8 cellular contexts compared by ENCODE assay signal in genomic region chr10:38355997-38356926, GRCh38.
DNase-seq lines count a peak whose midpoint lies in the region; ATAC-seq and TF ChIP-seq lines count a peak whose summit lies in the region.
"Not testable (repeated sequence)": the region's sequence is repeated elsewhere in the genome, so short reads cannot be mapped to it uniquely, and the experiment has no call there.

No MANE protein-coding gene starts in this region.

- H4K20me1 ChIP-seq in IMR-90 (ENCODE audit: insufficient read depth, low read length); OCI-LY7 (ENCODE audit: insufficient read depth, low read length): not testable (repeated sequence)

- H2AK5ac ChIP-seq in IMR-90 (ENCODE audit: low read depth, low read length), result not testable (repeated sequence)

- H2AK9ac ChIP-seq in IMR-90 (replicated peaks; ENCODE audit: low read depth, low read length, poor library complexity), result not testable (repeated sequence)

- not testable (repeated sequence) for H3K18ac ChIP-seq in IMR-90 (ENCODE audit: low read depth, low read length)

- POLR2A ChIA-PET in IMR-90 (lab: Charles Lee; ENCODE audit: unreplicated experiment); OCI-LY7 (lab: Charles Lee): not testable (repeated sequence)

- not testable (repeated sequence) for H3K4me1 ChIP-seq in IMR-90 (ENCODE audit: control insufficient read depth, insufficient read depth, low read length); OCI-LY7 (ENCODE audit: insufficient read depth, low read length, poor library complexity, severe bottlenecking); mucosa of stomach (ENCODE audit: control insufficient read depth, insufficient read depth, low read length)

- peak overlapping the region; percentile 82 for H2AFZ ChIP-seq in IMR-90 (replicated peaks; ENCODE audit: low read length, poor library complexity)
- H2AFZ ChIP-seq in OCI-LY7 (ENCODE audit: low read length), result not testable (repeated sequence)

- CTCF ChIA-PET in IMR-90 (lab: Yijun Ruan, JAX); OCI-LY7 (lab: Charles Lee; ENCODE audit: unreplicated experiment): not testable (repeated sequence)

- ATAC-seq in GM21529 (IDR thresholded peaks at IDR 0.05; ENCODE audit: unreplicated experiment), result peak; percentile 99
- ATAC-seq in IMR-90 (ENCODE audit: low read depth), result peak; percentile 100

- H3K9me3 ChIP-seq in IMR-90 (ENCODE audit: control insufficient read depth, insufficient read depth, low read length); OCI-LY7 (ENCODE audit: low read length); mucosa of stomach (ENCODE audit: control insufficient read depth, low read length): not testable (repeated sequence)

- 18% methylated on average over 2 of the region's 56 CpGs; no CpG with 5 or more reads in 1 of the 2 experiments for WGBS in IMR-90 (ENCODE audit: extremely low coverage in 2 of 2, insufficient read length in 1 of 2), 2 experiments

- TF ChIP-seq CTCF in IMR-90 (conservative IDR thresholded peaks at IDR 0.05; ENCODE audit: low read depth, low read length); OCI-LY7 (conservative IDR thresholded peaks at IDR 0.05; ENCODE audit: low read length): not testable (repeated sequence)

- H4K91ac ChIP-seq in IMR-90 (ENCODE audit: insufficient read depth, low read depth, low read length), result not testable (repeated sequence)

- not testable (repeated sequence) for H3K9me1 ChIP-seq in IMR-90 (ENCODE audit: insufficient read depth, low read length)

- H3K79me1 ChIP-seq in IMR-90 (ENCODE audit: low read depth in 1 of 2, low read length in 2 of 2), result not testable (repeated sequence)

- peak overlapping the region; percentile 96; the same call in 1 of the 2 replicates for H4K5ac ChIP-seq in IMR-90 (ENCODE audit: low read depth, low read length)

- H3K9me2 ChIP-seq in OCI-LY7 (ENCODE audit: insufficient read depth, low read length), result not testable (repeated sequence)

- not testable (repeated sequence) for H2BK20ac ChIP-seq in IMR-90 (ENCODE audit: low read depth, low read length)

- not testable (repeated sequence) for H2BK5ac ChIP-seq in IMR-90 (ENCODE audit: low read depth, low read length, poor library complexity, severe bottlenecking)

- not testable (repeated sequence) for H3K23ac ChIP-seq in IMR-90 (ENCODE audit: low read depth, low read length)

- not testable (repeated sequence) for H2BK15ac ChIP-seq in IMR-90 (ENCODE audit: low read depth, low read length)

- not testable (repeated sequence) for TF ChIP-seq RAD21 in IMR-90 (IDR thresholded peaks at IDR 0.05; ENCODE audit: low read length)

- dilution Hi-C loops in IMR-90 (cut with HindIII; ENCODE audit: low sequenced_read_pairs, unreplicated experiment), result not testable (repeated sequence)

- in situ Hi-C loops in IMR-90 (cut with MboI; ENCODE audit: low sequenced_read_pairs), result loop anchor here (25.0 kb wide), 1 partner anchor 369 kb away; the partner anchor contains the start of gene ZNF25

- H3K4me3 ChIP-seq in IMR-90 (ENCODE audit: insufficient read depth, low read depth, low read length) (peak overlapping the region; percentile 97), OCI-LY7 (ENCODE audit: low read depth, low read length, poor library complexity, severe bottlenecking) (peak overlapping the region; percentile 63)
- H3K4me3 ChIP-seq in mucosa of stomach (ENCODE audit: low read length), result not testable (repeated sequence)

- not testable (repeated sequence) for H3K4ac ChIP-seq in IMR-90 (ENCODE audit: low read depth, low read length)

- not testable (repeated sequence) for BruUV-seq in IMR-90 (replicated peaks; lab: Mats Ljungman, UMichigan)
- TSS peak; percentile 82 for BruUV-seq in OCI-LY7 (replicated peaks; lab: Mats Ljungman, UMichigan)

- H3K36me3 ChIP-seq in IMR-90 (ENCODE audit: control insufficient read depth, insufficient read depth, low read length); OCI-LY7 (ENCODE audit: insufficient read depth, low read length); mucosa of stomach (ENCODE audit: control insufficient read depth, insufficient read depth, low read length): not testable (repeated sequence)

- H3K79me2 ChIP-seq in OCI-LY7 (ENCODE audit: insufficient read depth, low read depth, low read length), result not testable (repeated sequence)

- H3K27me3 ChIP-seq in IMR-90 (ENCODE audit: control insufficient read depth, insufficient read depth, low read length); mucosa of stomach (ENCODE audit: control insufficient read depth, insufficient read depth, low read length): not testable (repeated sequence)

- H3K9ac ChIP-seq in IMR-90 (ENCODE audit: low read depth, low read length), result peak overlapping the region; percentile 60; the same call in 1 of the 2 replicates
- H3K9ac ChIP-seq in mucosa of stomach (ENCODE audit: low read length), result peak overlapping the region; percentile 58

- DNase-seq in DMS153 (lab: John Stamatoyannopoulos, UW) (peak; percentile 46), IMR-90 (peak; percentile 44), OCI-LY7 (ENCODE audit: low spot score) (peak; percentile 75), activated T-cell treated with anti-CD3 and anti-CD28 coated beads for 48 hours (ENCODE audit: low read depth) (peak; percentile 65), epithelial cell of prostate (ENCODE audit: low read depth, low spot score) (peak; percentile 8)
- DNase-seq in stimulated activated CD8-positive, alpha-beta memory T cell treated with anti-CD3 and anti-CD28 coated beads, Interleukin-2, amount 100 ng/mL, for 48 hours (ENCODE audit: low read depth in 2 of 2), result peak; percentile 36 to 58

- H3K14ac ChIP-seq in IMR-90 (replicated peaks; ENCODE audit: low read depth, low read length), result not testable (repeated sequence)

- peak overlapping the region; percentile 96 for H3K4me2 ChIP-seq in IMR-90 (ENCODE audit: low read depth, low read length)
- H3K4me2 ChIP-seq in OCI-LY7 (ENCODE audit: low read length), result peak overlapping the region; percentile 60

- TF ChIP-seq POLR2A in IMR-90 (IDR thresholded peaks at IDR 0.05; ENCODE audit: low read depth, low read length), result not testable (repeated sequence)

- intact Hi-C loops in IMR-90 (cut with micrococcal nuclease); OCI-LY7 (cut with micrococcal nuclease; ENCODE audit: unreplicated experiment): not testable (repeated sequence)

- H3K27ac ChIP-seq in IMR-90 (ENCODE audit: insufficient read depth, low read length) (peak overlapping the region; percentile 21; the same call in 1 of the 2 replicates), OCI-LY7 (ENCODE audit: low read depth, low read length, poor library complexity, severe bottlenecking) (peak overlapping the region; percentile 43), epithelial cell of prostate (peak overlapping the region; percentile 43)

- not testable (repeated sequence) for H3K56ac ChIP-seq in IMR-90 (ENCODE audit: extremely low read depth, insufficient read depth, low read length)

- peak overlapping the region; percentile 71 to 73 for H4K8ac ChIP-seq in IMR-90 (ENCODE audit: low read depth in 2 of 2, low read length in 2 of 2)

- not testable (repeated sequence) for H2BK120ac ChIP-seq in IMR-90 (ENCODE audit: low read depth, low read length)

TF ChIP-seq in IMR-90, 13 proteins besides CTCF, POLR2A, EP300 and RAD21:
- 0 out of 2 replicates have a peak, but pooled peaks have one; percentile 2 for TF ChIP-seq CEBPB (IDR thresholded peaks at IDR 0.05; ENCODE audit: low read depth, low read length)

Comparison
In these comparisons a context has a peak if more than half of its experiments do, and no peak if none do; other contexts are left out.
1. DNase-seq: peak in every context shown above with its lines; median percentile 75 in OCI-LY7; 65 in activated T-cell treated with anti-CD3 and anti-CD28 coated beads for 48 hours; 47 in stimulated activated CD8-positive, alpha-beta memory T cell treated with anti-CD3 and anti-CD28 coated beads, Interleukin-2, amount 100 ng/mL, for 48 hours; 46 in DMS153; 44 in IMR-90; 8 in epithelial cell of prostate.